In genomic region chr2:21331625-21332370, GRCh38 we compare ENCODE assay signal across 1 cellular context.
TF ChIP-seq lines count a peak whose summit lies in the region.

No MANE protein-coding gene starts in this region.

TF ChIP-seq in HepG2, 621 proteins besides CTCF, POLR2A, EP300 and RAD21:
- no peak for TF ChIP-seq AFF4 (CRISPR knock-in tag; IDR thresholded peaks at IDR 0.05)
